In the genomic region with DNA sequence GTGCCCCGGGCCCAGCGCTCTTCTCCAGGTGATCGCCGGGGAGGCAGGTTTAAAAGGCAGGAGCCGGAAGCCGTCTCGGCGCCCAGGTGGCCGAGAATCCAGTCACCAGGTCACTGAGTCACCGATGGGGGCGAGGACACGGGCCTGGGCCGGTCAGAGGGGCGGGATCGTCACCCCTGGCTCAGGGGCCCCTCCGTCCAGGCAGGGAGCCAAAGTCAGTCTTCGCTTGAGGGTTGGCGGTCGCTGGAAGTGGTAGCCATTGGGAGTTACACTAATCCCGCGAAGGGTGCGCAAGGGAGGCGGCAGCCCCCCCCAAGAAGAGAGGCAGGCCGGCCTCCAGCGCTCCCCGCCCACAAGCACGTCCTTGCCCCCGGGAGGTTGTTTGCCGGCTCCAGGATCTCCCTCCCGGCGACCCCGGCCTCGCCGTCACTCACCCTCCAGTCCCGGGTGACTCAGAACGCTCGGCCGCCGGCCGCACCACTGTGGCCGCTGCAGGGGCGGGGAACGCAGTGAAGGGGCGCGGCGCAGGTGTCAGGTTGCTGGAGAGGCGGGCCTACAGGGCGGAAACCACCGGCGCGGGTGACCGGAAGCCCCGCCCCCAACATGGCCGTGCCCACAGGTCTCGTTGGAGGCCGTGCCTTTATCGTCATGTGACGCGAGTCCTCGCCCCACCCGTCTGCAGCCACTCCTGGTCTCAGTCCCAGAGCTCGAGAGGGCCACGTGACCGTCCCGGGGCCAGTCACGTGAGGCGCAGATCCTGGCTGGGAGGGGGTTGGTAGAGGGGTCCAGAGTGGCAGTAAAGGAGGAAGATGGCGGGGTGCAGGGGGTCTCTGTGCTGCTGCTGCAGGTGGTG, we compare ENCODE assay signal across 1 cellular context.
A peak's percentile ranks its signal among the peaks of the same experiment; 100 is the strongest.
TF ChIP-seq lines count a peak whose summit lies in the region.

A gene with protein sequence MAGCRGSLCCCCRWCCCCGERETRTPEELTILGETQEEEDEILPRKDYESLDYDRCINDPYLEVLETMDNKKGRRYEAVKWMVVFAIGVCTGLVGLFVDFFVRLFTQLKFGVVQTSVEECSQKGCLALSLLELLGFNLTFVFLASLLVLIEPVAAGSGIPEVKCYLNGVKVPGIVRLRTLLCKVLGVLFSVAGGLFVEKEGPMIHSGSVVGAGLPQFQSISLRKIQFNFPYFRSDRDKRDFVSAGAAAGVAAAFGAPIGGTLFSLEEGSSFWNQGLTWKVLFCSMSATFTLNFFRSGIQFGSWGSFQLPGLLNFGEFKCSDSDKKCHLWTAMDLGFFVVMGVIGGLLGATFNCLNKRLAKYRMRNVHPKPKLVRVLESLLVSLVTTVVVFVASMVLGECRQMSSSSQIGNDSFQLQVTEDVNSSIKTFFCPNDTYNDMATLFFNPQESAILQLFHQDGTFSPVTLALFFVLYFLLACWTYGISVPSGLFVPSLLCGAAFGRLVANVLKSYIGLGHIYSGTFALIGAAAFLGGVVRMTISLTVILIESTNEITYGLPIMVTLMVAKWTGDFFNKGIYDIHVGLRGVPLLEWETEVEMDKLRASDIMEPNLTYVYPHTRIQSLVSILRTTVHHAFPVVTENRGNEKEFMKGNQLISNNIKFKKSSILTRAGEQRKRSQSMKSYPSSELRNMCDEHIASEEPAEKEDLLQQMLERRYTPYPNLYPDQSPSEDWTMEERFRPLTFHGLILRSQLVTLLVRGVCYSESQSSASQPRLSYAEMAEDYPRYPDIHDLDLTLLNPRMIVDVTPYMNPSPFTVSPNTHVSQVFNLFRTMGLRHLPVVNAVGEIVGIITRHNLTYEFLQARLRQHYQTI (plus strand): TSS at position 738 of the 853 bp plus-strand sequence. CDS start 72 bp downstream, at position 810.
A gene (minus strand): TSS at position 511 of the 853 bp plus-strand sequence. CDS start 2,848 bp downstream, outside the sequence.

TF ChIP-seq in HEK293, 187 proteins besides CTCF, POLR2A, EP300 and RAD21 (continued from another document and continues in another):
- TF ChIP-seq, protein P1, sequence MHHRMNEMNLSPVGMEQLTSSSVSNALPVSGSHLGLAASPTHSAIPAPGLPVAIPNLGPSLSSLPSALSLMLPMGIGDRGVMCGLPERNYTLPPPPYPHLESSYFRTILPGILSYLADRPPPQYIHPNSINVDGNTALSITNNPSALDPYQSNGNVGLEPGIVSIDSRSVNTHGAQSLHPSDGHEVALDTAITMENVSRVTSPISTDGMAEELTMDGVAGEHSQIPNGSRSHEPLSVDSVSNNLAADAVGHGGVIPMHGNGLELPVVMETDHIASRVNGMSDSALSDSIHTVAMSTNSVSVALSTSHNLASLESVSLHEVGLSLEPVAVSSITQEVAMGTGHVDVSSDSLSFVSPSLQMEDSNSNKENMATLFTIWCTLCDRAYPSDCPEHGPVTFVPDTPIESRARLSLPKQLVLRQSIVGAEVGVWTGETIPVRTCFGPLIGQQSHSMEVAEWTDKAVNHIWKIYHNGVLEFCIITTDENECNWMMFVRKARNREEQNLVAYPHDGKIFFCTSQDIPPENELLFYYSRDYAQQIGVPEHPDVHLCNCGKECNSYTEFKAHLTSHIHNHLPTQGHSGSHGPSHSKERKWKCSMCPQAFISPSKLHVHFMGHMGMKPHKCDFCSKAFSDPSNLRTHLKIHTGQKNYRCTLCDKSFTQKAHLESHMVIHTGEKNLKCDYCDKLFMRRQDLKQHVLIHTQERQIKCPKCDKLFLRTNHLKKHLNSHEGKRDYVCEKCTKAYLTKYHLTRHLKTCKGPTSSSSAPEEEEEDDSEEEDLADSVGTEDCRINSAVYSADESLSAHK (tag by site-specific recombination; IDR thresholded peaks at IDR 0.05): peak; percentile 38; the same call in 1 of the 2 replicates
- TF ChIP-seq ZNF76 (tag by site-specific recombination; IDR thresholded peaks at IDR 0.05; ENCODE audit: borderline replicate concordance, low read depth) (no peak; the same call in 1 of the 2 replicates), ZNF621 (tag by site-specific recombination; IDR thresholded peaks at IDR 0.05) (no peak), ZBTB7A (tag by site-specific recombination; IDR thresholded peaks at IDR 0.05; ENCODE audit: low read depth) (0 out of 2 replicates have a peak, but pooled peaks have one; percentile 76), ZXDB (tag by site-specific recombination; IDR thresholded peaks at IDR 0.05) (peak; percentile 94), ZBTB21 (tag by site-specific recombination; IDR thresholded peaks at IDR 0.05) (peak; percentile 81), ZNF777 (tag by site-specific recombination; IDR thresholded peaks at IDR 0.05; ENCODE audit: borderline replicate concordance) (no peak), WT1 (tag by site-specific recombination; IDR thresholded peaks at IDR 0.05) (peak; percentile 60), ZNF585B (tag by site-specific recombination; IDR thresholded peaks at IDR 0.05) (no peak), ZNF707 (tag by site-specific recombination; IDR thresholded peaks at IDR 0.05) (no peak), GLIS1 (tag by site-specific recombination; IDR thresholded peaks at IDR 0.05) (peak; percentile 96), HOXA7 (CRISPR knock-in tag; IDR thresholded peaks at IDR 0.05; ENCODE audit: borderline replicate concordance) (no peak), ZNF660 (tag by site-specific recombination; IDR thresholded peaks at IDR 0.05) (no peak; the same call in 1 of the 2 replicates), KLF16 (tag by site-specific recombination; IDR thresholded peaks at IDR 0.05) (peak; percentile 99), ZNF610 (tag by site-specific recombination; IDR thresholded peaks at IDR 0.05; ENCODE audit: borderline replicate concordance) (peak; percentile 48; the same call in 1 of the 2 replicates), HOXC10 (CRISPR knock-in tag; IDR thresholded peaks at IDR 0.05) (no peak), ZNF341 (tag by site-specific recombination; IDR thresholded peaks at IDR 0.05; ENCODE audit: low read depth) (peak; percentile 38; the same call in 1 of the 2 replicates), ZNF404 (tag by site-specific recombination; IDR thresholded peaks at IDR 0.05) (no peak), ZNF311 (tag by site-specific recombination; IDR thresholded peaks at IDR 0.05; ENCODE audit: borderline replicate concordance) (no peak), ZNF24 (tag by site-specific recombination; IDR thresholded peaks at IDR 0.05) (peak; percentile 95), ZNF354C (tag by site-specific recombination; IDR thresholded peaks at IDR 0.05; ENCODE audit: borderline replicate concordance, low read depth) (no peak), KLF1 (tag by site-specific recombination; IDR thresholded peaks at IDR 0.05) (peak; percentile 92), ZNF121 (tag by site-specific recombination; IDR thresholded peaks at IDR 0.05) (no peak), BCL11B (tag by site-specific recombination; IDR thresholded peaks at IDR 0.05; ENCODE audit: low read depth) (no peak), KLF7 (tag by site-specific recombination; IDR thresholded peaks at IDR 0.05; ENCODE audit: borderline replicate concordance) (peak; percentile 15; the same call in 1 of the 2 replicates), KLF10 (tag by site-specific recombination; IDR thresholded peaks at IDR 0.05) (peak; percentile 99), SCRT1 (tag by site-specific recombination; IDR thresholded peaks at IDR 0.05; ENCODE audit: borderline replicate concordance) (peak; percentile 95), ZNF501 (tag by site-specific recombination; IDR thresholded peaks at IDR 0.05) (peak; percentile 65), MZF1 (tag by site-specific recombination; IDR thresholded peaks at IDR 0.05; ENCODE audit: borderline replicate concordance) (no peak), ZNF654 (tag by site-specific recombination; IDR thresholded peaks at IDR 0.05; ENCODE audit: low read depth) (no peak), ZNF114 (tag by site-specific recombination; IDR thresholded peaks at IDR 0.05) (no peak), IKZF3 (tag by site-specific recombination; IDR thresholded peaks at IDR 0.05) (no peak), ZNF596 (tag by site-specific recombination; IDR thresholded peaks at IDR 0.05) (no peak)
- TF ChIP-seq, protein P2, sequence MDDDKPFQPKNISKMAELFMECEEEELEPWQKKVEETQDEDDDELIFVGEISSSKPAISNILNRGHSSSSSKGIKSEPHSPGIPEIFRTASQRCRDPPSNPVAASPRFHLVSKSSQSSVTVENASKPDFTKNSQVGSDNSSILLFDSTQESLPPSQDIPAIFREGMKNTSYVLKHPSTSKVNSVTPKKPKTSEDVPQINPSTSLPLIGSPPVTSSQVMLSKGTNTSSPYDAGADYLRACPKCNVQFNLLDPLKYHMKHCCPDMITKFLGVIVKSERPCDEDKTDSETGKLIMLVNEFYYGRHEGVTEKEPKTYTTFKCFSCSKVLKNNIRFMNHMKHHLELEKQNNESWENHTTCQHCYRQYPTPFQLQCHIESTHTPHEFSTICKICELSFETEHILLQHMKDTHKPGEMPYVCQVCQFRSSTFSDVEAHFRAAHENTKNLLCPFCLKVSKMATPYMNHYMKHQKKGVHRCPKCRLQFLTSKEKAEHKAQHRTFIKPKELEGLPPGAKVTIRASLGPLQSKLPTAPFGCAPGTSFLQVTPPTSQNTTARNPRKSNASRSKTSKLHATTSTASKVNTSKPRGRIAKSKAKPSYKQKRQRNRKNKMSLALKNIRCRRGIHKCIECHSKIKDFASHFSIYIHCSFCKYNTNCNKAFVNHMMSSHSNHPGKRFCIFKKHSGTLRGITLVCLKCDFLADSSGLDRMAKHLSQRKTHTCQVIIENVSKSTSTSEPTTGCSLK (tag by site-specific recombination; IDR thresholded peaks at IDR 0.05): no peak
- TF ChIP-seq, protein P3, sequence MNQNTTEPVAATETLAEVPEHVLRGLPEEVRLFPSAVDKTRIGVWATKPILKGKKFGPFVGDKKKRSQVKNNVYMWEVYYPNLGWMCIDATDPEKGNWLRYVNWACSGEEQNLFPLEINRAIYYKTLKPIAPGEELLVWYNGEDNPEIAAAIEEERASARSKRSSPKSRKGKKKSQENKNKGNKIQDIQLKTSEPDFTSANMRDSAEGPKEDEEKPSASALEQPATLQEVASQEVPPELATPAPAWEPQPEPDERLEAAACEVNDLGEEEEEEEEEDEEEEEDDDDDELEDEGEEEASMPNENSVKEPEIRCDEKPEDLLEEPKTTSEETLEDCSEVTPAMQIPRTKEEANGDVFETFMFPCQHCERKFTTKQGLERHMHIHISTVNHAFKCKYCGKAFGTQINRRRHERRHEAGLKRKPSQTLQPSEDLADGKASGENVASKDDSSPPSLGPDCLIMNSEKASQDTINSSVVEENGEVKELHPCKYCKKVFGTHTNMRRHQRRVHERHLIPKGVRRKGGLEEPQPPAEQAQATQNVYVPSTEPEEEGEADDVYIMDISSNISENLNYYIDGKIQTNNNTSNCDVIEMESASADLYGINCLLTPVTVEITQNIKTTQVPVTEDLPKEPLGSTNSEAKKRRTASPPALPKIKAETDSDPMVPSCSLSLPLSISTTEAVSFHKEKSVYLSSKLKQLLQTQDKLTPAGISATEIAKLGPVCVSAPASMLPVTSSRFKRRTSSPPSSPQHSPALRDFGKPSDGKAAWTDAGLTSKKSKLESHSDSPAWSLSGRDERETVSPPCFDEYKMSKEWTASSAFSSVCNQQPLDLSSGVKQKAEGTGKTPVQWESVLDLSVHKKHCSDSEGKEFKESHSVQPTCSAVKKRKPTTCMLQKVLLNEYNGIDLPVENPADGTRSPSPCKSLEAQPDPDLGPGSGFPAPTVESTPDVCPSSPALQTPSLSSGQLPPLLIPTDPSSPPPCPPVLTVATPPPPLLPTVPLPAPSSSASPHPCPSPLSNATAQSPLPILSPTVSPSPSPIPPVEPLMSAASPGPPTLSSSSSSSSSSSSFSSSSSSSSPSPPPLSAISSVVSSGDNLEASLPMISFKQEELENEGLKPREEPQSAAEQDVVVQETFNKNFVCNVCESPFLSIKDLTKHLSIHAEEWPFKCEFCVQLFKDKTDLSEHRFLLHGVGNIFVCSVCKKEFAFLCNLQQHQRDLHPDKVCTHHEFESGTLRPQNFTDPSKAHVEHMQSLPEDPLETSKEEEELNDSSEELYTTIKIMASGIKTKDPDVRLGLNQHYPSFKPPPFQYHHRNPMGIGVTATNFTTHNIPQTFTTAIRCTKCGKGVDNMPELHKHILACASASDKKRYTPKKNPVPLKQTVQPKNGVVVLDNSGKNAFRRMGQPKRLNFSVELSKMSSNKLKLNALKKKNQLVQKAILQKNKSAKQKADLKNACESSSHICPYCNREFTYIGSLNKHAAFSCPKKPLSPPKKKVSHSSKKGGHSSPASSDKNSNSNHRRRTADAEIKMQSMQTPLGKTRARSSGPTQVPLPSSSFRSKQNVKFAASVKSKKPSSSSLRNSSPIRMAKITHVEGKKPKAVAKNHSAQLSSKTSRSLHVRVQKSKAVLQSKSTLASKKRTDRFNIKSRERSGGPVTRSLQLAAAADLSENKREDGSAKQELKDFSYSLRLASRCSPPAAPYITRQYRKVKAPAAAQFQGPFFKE (tag by site-specific recombination; IDR thresholded peaks at IDR 0.05; ENCODE audit: borderline replicate concordance): no peak
- TF ChIP-seq, protein P4, sequence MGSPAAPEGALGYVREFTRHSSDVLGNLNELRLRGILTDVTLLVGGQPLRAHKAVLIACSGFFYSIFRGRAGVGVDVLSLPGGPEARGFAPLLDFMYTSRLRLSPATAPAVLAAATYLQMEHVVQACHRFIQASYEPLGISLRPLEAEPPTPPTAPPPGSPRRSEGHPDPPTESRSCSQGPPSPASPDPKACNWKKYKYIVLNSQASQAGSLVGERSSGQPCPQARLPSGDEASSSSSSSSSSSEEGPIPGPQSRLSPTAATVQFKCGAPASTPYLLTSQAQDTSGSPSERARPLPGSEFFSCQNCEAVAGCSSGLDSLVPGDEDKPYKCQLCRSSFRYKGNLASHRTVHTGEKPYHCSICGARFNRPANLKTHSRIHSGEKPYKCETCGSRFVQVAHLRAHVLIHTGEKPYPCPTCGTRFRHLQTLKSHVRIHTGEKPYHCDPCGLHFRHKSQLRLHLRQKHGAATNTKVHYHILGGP (tag by site-specific recombination; IDR thresholded peaks at IDR 0.05): no peak
- TF ChIP-seq, protein P5, sequence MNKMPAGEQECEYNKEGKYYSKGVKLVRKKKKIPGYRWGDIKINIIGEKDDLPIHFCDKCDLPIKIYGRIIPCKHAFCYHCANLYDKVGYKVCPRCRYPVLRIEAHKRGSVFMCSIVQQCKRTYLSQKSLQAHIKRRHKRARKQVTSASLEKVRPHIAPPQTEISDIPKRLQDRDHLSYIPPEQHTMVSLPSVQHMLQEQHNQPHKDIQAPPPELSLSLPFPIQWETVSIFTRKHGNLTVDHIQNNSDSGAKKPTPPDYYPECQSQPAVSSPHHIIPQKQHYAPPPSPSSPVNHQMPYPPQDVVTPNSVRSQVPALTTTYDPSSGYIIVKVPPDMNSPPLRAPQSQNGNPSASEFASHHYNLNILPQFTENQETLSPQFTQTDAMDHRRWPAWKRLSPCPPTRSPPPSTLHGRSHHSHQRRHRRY (tag by site-specific recombination; IDR thresholded peaks at IDR 0.05): no peak
- TF ChIP-seq, protein P6, sequence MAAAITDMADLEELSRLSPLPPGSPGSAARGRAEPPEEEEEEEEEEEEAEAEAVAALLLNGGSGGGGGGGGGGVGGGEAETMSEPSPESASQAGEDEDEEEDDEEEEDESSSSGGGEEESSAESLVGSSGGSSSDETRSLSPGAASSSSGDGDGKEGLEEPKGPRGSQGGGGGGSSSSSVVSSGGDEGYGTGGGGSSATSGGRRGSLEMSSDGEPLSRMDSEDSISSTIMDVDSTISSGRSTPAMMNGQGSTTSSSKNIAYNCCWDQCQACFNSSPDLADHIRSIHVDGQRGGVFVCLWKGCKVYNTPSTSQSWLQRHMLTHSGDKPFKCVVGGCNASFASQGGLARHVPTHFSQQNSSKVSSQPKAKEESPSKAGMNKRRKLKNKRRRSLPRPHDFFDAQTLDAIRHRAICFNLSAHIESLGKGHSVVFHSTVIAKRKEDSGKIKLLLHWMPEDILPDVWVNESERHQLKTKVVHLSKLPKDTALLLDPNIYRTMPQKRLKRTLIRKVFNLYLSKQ (tag by site-specific recombination; IDR thresholded peaks at IDR 0.05; ENCODE audit: borderline replicate concordance): no peak
